ENCODE assay signal across 8 cellular contexts in genomic region chr14:22589096-22589839, GRCh38. TPM values are rescaled to one million over a fixed set of nuclear protein-coding genes. Genes with fewer than 3 reads are reported as not detected.
DNase-seq lines count a peak whose midpoint lies in the region; ATAC-seq and TF ChIP-seq lines count a peak whose summit lies in the region.

DAD1 (minus strand) TSS chr14:22589224; CDS start chr14:22589157, 67 bp downstream.

- TF ChIP-seq POLR2A in gastroesophageal sphincter (IDR thresholded peaks at IDR 0.05), result peak; percentile 81 to 83

- H3K27me3 ChIP-seq in SK-N-SH (ENCODE audit: insufficient read depth), result peaks cover 14% of the 10 kb centered on the region; the same call in 1 of the 2 replicates
- H3K27me3 ChIP-seq in gastroesophageal sphincter, result no peaks in the 10 kb centered on the region
- H3K27me3 ChIP-seq in neutrophil, result peaks cover 22% of the 10 kb centered on the region

- H4K20me1 ChIP-seq in SK-N-SH (ENCODE audit: insufficient read depth), result peaks cover 4% of the 10 kb centered on the region

- H3K9ac ChIP-seq in SK-N-SH, result peak within 1 kb of the TSS; percentile 88

- H3K4me3 ChIP-seq in SK-N-SH (ENCODE audit: low read depth in 2 of 2, low read length in 1 of 2) (peak within 1 kb of the TSS; percentile 92 to 99), gastroesophageal sphincter (peak within 1 kb of the TSS; percentile 68 to 74), neutrophil (ENCODE audit: low read depth in 1 of 2, low read length in 1 of 2) (peak within 1 kb of the TSS; percentile 82 to 93)

- H3K79me2 ChIP-seq in SK-N-SH (ENCODE audit: insufficient read depth), result peaks cover 48% of the 10 kb centered on the region

- H2AFZ ChIP-seq in SK-N-SH (ENCODE audit: low read depth), result peak within 1 kb of the TSS; percentile 93

- peak within 1 kb of the TSS; percentile 88 for H3K4me2 ChIP-seq in SK-N-SH

- DNase-seq in GM04504 (ENCODE audit: low read depth) (peak; percentile 99), NCI-H1048 (lab: John Stamatoyannopoulos, UW) (peak; percentile 95), SK-N-SH (peak; percentile 97), substantia nigra (lab: John Stamatoyannopoulos, UW) (peak; percentile 81 to 98 (median 95))
- DNase-seq in activated naive CD4-positive, alpha-beta T cell treated with anti-CD3 and anti-CD28 coated beads, Interleukin-2, amount 50 U/mL, for 16 hours, result peak; percentile 97

- H3K4me1 ChIP-seq in SK-N-SH (ENCODE audit: control insufficient read depth in 1 of 2, insufficient read depth in 2 of 2, low read depth in 1 of 2, low read length in 1 of 2) (peaks cover 9 to 12% of the 10 kb centered on the region in 2 experiments; a peak in 2 of 4 replicates), gastroesophageal sphincter (peaks cover 9 to 52% (median 15%) of the 10 kb centered on the region in 3 donors), neutrophil (ENCODE audit: control insufficient read depth in 1 of 2, insufficient read depth in 1 of 2, low read depth in 1 of 2, low read length in 1 of 2) (peaks cover 20 to 24% of the 10 kb centered on the region in 2 experiments)

- peaks cover 5 to 13% of the 10 kb centered on the region in 2 experiments for H3K36me3 ChIP-seq in SK-N-SH (replicated peaks in 1 of 2; ENCODE audit: control insufficient read depth in 1 of 2, insufficient read depth in 2 of 2, low read length in 1 of 2)
- no peaks in the 10 kb centered on the region for H3K36me3 ChIP-seq in gastroesophageal sphincter
- no peaks in the 10 kb centered on the region for H3K36me3 ChIP-seq in neutrophil

- no peaks in the 10 kb centered on the region for H3K9me2 ChIP-seq in SK-N-SH

- H3K9me3 ChIP-seq in SK-N-SH (no peaks in the 10 kb centered on the region), gastroesophageal sphincter (no peaks in the 10 kb centered on the region), neutrophil (no peaks in the 10 kb centered on the region)

- H3F3A ChIP-seq in SK-N-SH (replicated peaks; ENCODE audit: insufficient read depth), result peaks cover 8% of the 10 kb centered on the region

- no peak for TF ChIP-seq CTCF in SK-N-SH (IDR thresholded peaks at IDR 0.05)
- no peak for TF ChIP-seq CTCF in gastroesophageal sphincter (IDR thresholded peaks at IDR 0.05)
- TF ChIP-seq CTCF in neutrophil (IDR thresholded peaks at IDR 0.05), result peak; percentile 34

- no peak for TF ChIP-seq RAD21 in SK-N-SH (IDR thresholded peaks at IDR 0.05; ENCODE audit: low read length)

- 2% methylated on average over 39 of the region's 44 CpGs for WGBS in SK-N-SH (ENCODE audit: low lambda C conversion rate)
- WGBS in gastroesophageal sphincter (ENCODE audit: low coverage in 1 of 2), 2 donors, result 0% methylated on average over 1 to 10 of the region's 44 CpGs

- POLR2A ChIA-PET in SK-N-SH (lab: Yijun Ruan, JAX), result no interaction called here

- ATAC-seq in HG02571 (IDR thresholded peaks at IDR 0.05; ENCODE audit: unreplicated experiment) (peak; percentile 86), gastroesophageal sphincter (peak; percentile 100)

- TF ChIP-seq EP300 in SK-N-SH (IDR thresholded peaks at IDR 0.05; ENCODE audit: borderline replicate concordance in 1 of 2, low read depth in 1 of 2, low read length in 1 of 2) (no peak), gastroesophageal sphincter (IDR thresholded peaks at IDR 0.05) (no peak)

- CTCF ChIA-PET in SK-N-SH (lab: Yijun Ruan, JAX), result interaction anchor here (0.7 to 3.4 kb wide), 11 partner anchors 10 to 282 kb away, joined by 3 to 33 read pairs (median 4); partner anchors contain the start of genes ABHD4 and LRP10

- H3K27ac ChIP-seq in SK-N-SH (ENCODE audit: low read depth in 2 of 2, low read length in 1 of 2) (peak within 1 kb of the TSS; percentile 82 to 93), gastroesophageal sphincter (peak within 1 kb of the TSS; percentile 83 to 97 (median 91)), neutrophil (peak within 1 kb of the TSS; percentile 89), substantia nigra (ENCODE audit: low read depth, low read length, poor library complexity, severe bottlenecking) (peak within 1 kb of the TSS; percentile 56)

TF ChIP-seq in SK-N-SH, 30 proteins besides CTCF, POLR2A, EP300 and RAD21:
- TF ChIP-seq GATA2 (CRISPR knock-in tag; IDR thresholded peaks at IDR 0.05) (no peak), USF1 (IDR thresholded peaks at IDR 0.05; ENCODE audit: borderline replicate concordance, low read depth) (peak; percentile 75; the same call in 1 of the 2 replicates), PBX3 (IDR thresholded peaks at IDR 0.05) (0 out of 2 replicates have a peak, but pooled peaks have one; percentile 30), MEF2A (IDR thresholded peaks at IDR 0.05; ENCODE audit: borderline replicate concordance, low read depth) (no peak), MAX (IDR thresholded peaks at IDR 0.05; ENCODE audit: low read depth) (peak; percentile 50), GABPA (IDR thresholded peaks at IDR 0.05; ENCODE audit: low read depth) (peak; percentile 64), IRF3 (IDR thresholded peaks at IDR 0.05; ENCODE audit: low read depth, low read length) (no peak), SIN3A (IDR thresholded peaks at IDR 0.05; ENCODE audit: borderline replicate concordance, low read depth, low read length) (peak; percentile 55; the same call in 1 of the 2 replicates), TEAD4 (IDR thresholded peaks at IDR 0.05; ENCODE audit: borderline replicate concordance, insufficient read depth) (no peak), RFX5 (IDR thresholded peaks at IDR 0.05; ENCODE audit: low read length) (peak; percentile 80), FOXJ3 (CRISPR knock-in tag; IDR thresholded peaks at IDR 0.05) (no peak), CHD2 (IDR thresholded peaks at IDR 0.05; ENCODE audit: low read length, partially characterized antibody) (peak; percentile 39), EZH2phosphoT487 (IDR thresholded peaks at IDR 0.05; ENCODE audit: borderline replicate concordance, low read depth) (no peak), MXI1 (IDR thresholded peaks at IDR 0.05; ENCODE audit: low read depth, low read length) (peak; percentile 75), TAF1 (IDR thresholded peaks at IDR 0.05; ENCODE audit: borderline replicate concordance, low read depth, low read length) (peak; percentile 52; the same call in 1 of the 2 replicates), NRF1 (IDR thresholded peaks at IDR 0.05; ENCODE audit: low read depth, low read length) (peak; percentile 96), RXRA (IDR thresholded peaks at IDR 0.05; ENCODE audit: borderline replicate concordance, low read depth) (no peak), POLR2AphosphoS5 (IDR thresholded peaks at IDR 0.05; ENCODE audit: low read depth, low read length) (peak; percentile 95), USF2 (IDR thresholded peaks at IDR 0.05; ENCODE audit: borderline replicate concordance, low read depth, low read length) (no peak)

RNA-seq across cellular contexts. Expression of gene DAD1, which starts in this region (rescaled TPM):
- polyA plus RNA-seq in SK-N-SH (2012; rRNA removed), result 406 and 478 TPM in 2 replicates
- polyA plus RNA-seq in SK-N-SH (2012; cell fraction: cytosol; rRNA removed), result 402 and 422 TPM in 2 replicates
- polyA plus RNA-seq in SK-N-SH (2012; cell fraction: nucleus; rRNA removed), result 149 and 190 TPM in 2 replicates
- 100 to 1,000 TPM; 123 to 228 (median 171) TPM for total RNA-seq in gastroesophageal sphincter

Comparison
In these comparisons a context has a peak if more than half of its experiments do, and no peak if none do; other contexts are left out.
1. Peak in every context shown above with its lines: DNase-seq, ATAC-seq, H3K4me3 ChIP-seq and H3K27ac ChIP-seq.